ENCODE assay signal across 8 cellular contexts in the genomic region with DNA sequence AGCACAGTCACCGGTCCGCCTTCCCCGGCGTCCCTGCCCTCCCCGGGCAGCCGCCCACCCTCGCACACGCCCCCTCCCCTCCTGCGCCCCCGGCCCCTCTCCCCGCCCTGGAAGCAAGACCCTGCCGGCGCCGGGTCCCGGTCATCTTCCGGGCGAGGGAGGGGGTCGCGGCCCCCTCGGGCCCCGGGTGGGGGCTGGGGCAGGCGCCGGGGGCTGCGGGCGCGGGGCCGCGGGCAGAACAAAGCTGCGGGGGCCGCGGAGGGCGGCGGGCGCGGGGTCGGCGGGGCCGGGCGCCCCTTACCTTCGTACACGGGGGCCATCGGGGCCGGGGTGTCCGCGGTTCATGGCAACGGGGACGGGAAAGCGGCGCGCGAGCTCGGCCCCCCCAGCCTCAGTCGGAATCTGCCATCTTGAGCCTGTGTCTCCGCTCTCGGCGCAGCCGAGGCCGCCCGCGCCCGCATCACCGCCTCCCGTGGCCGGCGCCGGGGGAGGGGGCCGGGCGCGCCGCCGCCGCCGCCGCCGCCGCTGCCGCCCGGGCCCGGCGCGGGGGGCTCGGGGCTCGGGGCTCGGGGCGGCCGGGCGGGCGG. TPM values are rescaled to one million over a fixed set of nuclear protein-coding genes. Genes with fewer than 3 reads are reported as not detected.
DNase-seq lines count a peak whose midpoint lies in the region; ATAC-seq, FAIRE-seq and TF ChIP-seq lines count a peak whose summit lies in the region.

No MANE protein-coding gene starts in this region.

- TF ChIP-seq CTCF in GM12875 (IDR thresholded peaks at IDR 0.05; ENCODE audit: borderline replicate concordance, insufficient read depth, low read depth, low read length): no peak
- TF ChIP-seq CTCF in RWPE2 (IDR thresholded peaks at IDR 0.05; ENCODE audit: poor library complexity, severe bottlenecking): no peak
- TF ChIP-seq CTCF in astrocyte (IDR thresholded peaks at IDR 0.05; ENCODE audit: insufficient read depth, low read depth, low read length): no peak
- no peak for TF ChIP-seq CTCF in smooth muscle cell (IDR thresholded peaks at IDR 0.05; ENCODE audit: borderline replicate concordance, insufficient read depth, poor library complexity, severe bottlenecking)

- WGBS in smooth muscle cell (ENCODE audit: low lambda C conversion rate): no CpG with 5 or more reads among the region's 88 CpGs

- H3F3A ChIP-seq in smooth muscle cell (ENCODE audit: low read depth): peaks cover 23% of the 10 kb centered on the region

- peaks cover 2% of the 10 kb centered on the region for H3K9me3 Mint-ChIP-seq in astrocyte (ENCODE audit: unreplicated experiment)

- no peaks in the 10 kb centered on the region for H3K36me3 Mint-ChIP-seq in astrocyte (ENCODE audit: low read depth, unreplicated experiment)

- H3K79me2 ChIP-seq in astrocyte (ENCODE audit: insufficient read depth, low read length) (peaks cover 54% of the 10 kb centered on the region), smooth muscle cell (ENCODE audit: low read depth) (peaks cover 33% of the 10 kb centered on the region)

- H4K20me1 ChIP-seq in astrocyte (ENCODE audit: insufficient read depth, low read length) (peaks cover 24% of the 10 kb centered on the region), smooth muscle cell (ENCODE audit: low read depth) (peaks cover 29% of the 10 kb centered on the region)

- H3K27me3 ChIP-seq in RWPE2 (ENCODE audit: insufficient read depth, poor library complexity, severe bottlenecking) (no peaks in the 10 kb centered on the region), astrocyte (ENCODE audit: insufficient read depth, low read length) (no peaks in the 10 kb centered on the region), iPS-18a (ENCODE audit: control insufficient read depth, insufficient read depth, low read length) (peaks cover 40% of the 10 kb centered on the region), smooth muscle cell (ENCODE audit: low read depth) (no peaks in the 10 kb centered on the region)

- H3K4me2 ChIP-seq in astrocyte (ENCODE audit: low read length) (peak overlapping the region; percentile 93), smooth muscle cell (peak overlapping the region; percentile 90)

- DNase-seq in RWPE2 (ENCODE audit: low spot score): no peak
- DNase-seq in astrocyte (ENCODE audit: low read depth): no peak
- DNase-seq in smooth muscle cell (lab: John Stamatoyannopoulos, UW; ENCODE audit: unreplicated experiment): no peak
- DNase-seq in NCI-H446 treated with DMSO at 0.1 percent for 48 hours (lab: John Stamatoyannopoulos, UW): no peak
- no peak for DNase-seq in GF-D8 (lab: John Stamatoyannopoulos, UW)

- H3K36me3 ChIP-seq in RWPE2 (ENCODE audit: low read depth) (no peaks in the 10 kb centered on the region; the same call in 1 of the 2 replicates), astrocyte (ENCODE audit: insufficient read depth, low read length) (peaks cover 3% of the 10 kb centered on the region), iPS-18a (ENCODE audit: control insufficient read depth, low read depth, low read length) (no peaks in the 10 kb centered on the region), smooth muscle cell (ENCODE audit: low read depth) (no peaks in the 10 kb centered on the region)

- FAIRE-seq in astrocyte (lab: Jason Lieb, UNC): no peak

- ATAC-seq in HG02678 (IDR thresholded peaks at IDR 0.05; ENCODE audit: unreplicated experiment): peak; percentile 14
- no peak for ATAC-seq in RWPE2 (ENCODE audit: low read depth)

- no peaks in the 10 kb centered on the region for H3K9me3 ChIP-seq in RWPE2 (ENCODE audit: severe bottlenecking)
- no peaks in the 10 kb centered on the region for H3K9me3 ChIP-seq in astrocyte (ENCODE audit: insufficient read depth, low read depth, low read length)
- no peaks in the 10 kb centered on the region for H3K9me3 ChIP-seq in iPS-18a (ENCODE audit: control insufficient read depth, low read depth, low read length)
- H3K9me3 ChIP-seq in smooth muscle cell (replicated peaks; ENCODE audit: low read depth): no peaks in the 10 kb centered on the region

- H3K9ac ChIP-seq in astrocyte (ENCODE audit: low read length) (peak overlapping the region; percentile 87), iPS-18a (ENCODE audit: low read length) (peak overlapping the region; percentile 71), smooth muscle cell (ENCODE audit: low read depth) (peak overlapping the region; percentile 91)

- H3K27me3 Mint-ChIP-seq in astrocyte (ENCODE audit: low read depth, unreplicated experiment): peaks cover 25% of the 10 kb centered on the region

- H3K27ac ChIP-seq in RWPE2 (ENCODE audit: poor library complexity, severe bottlenecking) (peak overlapping the region; percentile 95), astrocyte (ENCODE audit: low read depth, low read length) (peak overlapping the region; percentile 88), iPS-18a (ENCODE audit: low read length) (no peak overlapping the region), smooth muscle cell (ENCODE audit: low read depth) (peak overlapping the region; percentile 91)

- no peak overlapping the region for H3K27ac Mint-ChIP-seq in astrocyte (ENCODE audit: unreplicated experiment)

- peaks cover 24% of the 10 kb centered on the region for H3K4me1 Mint-ChIP-seq in astrocyte (ENCODE audit: low read depth, unreplicated experiment)

- peaks cover 23% of the 10 kb centered on the region for H3K4me1 ChIP-seq in RWPE2 (ENCODE audit: insufficient read depth, poor library complexity, severe bottlenecking)
- H3K4me1 ChIP-seq in astrocyte (ENCODE audit: insufficient read depth, low read length): peaks cover 23% of the 10 kb centered on the region
- peaks cover 15% of the 10 kb centered on the region for H3K4me1 ChIP-seq in iPS-18a (ENCODE audit: control insufficient read depth, low read depth, low read length)
- peaks cover 11% of the 10 kb centered on the region for H3K4me1 ChIP-seq in smooth muscle cell (ENCODE audit: low read depth)

- H3K4me3 ChIP-seq in GM12875 (ENCODE audit: low read depth, low read length) (peak overlapping the region; percentile 89), RWPE2 (ENCODE audit: severe bottlenecking) (peak overlapping the region; percentile 97), astrocyte (ENCODE audit: insufficient read depth, low read depth, low read length) (peak overlapping the region; percentile 93), iPS-18a (ENCODE audit: low read length) (peak overlapping the region; percentile 88), smooth muscle cell (peak overlapping the region; percentile 75)

- H3K4me3 Mint-ChIP-seq in astrocyte (ENCODE audit: unreplicated experiment): peak overlapping the region; percentile 98

- H2AFZ ChIP-seq in astrocyte (ENCODE audit: low read depth, low read length) (no peak overlapping the region), smooth muscle cell (ENCODE audit: low read depth) (peak overlapping the region; percentile 80)

RNA-seq across cellular contexts. Expression of a gene that starts 0.4 kb away (rescaled TPM):
- total RNA-seq in astrocyte (34.3 and 35.8 TPM in 2 replicates), smooth muscle cell (7.2 and 11.2 TPM in 2 replicates)
- 3.0 and 7.3 TPM in 2 replicates for polyA plus RNA-seq in smooth muscle cell

RNA-seq across cellular contexts. Expression of a gene that starts 51.7 kb away (rescaled TPM):
- total RNA-seq in astrocyte (0.99 and 1.1 TPM in 2 replicates), smooth muscle cell (not detected in 2 replicates)
- polyA plus RNA-seq in smooth muscle cell: 0.27 and 0.51 TPM in 2 replicates
